Comparison of ENCODE assay signal across 1 cellular context in the genomic region with DNA sequence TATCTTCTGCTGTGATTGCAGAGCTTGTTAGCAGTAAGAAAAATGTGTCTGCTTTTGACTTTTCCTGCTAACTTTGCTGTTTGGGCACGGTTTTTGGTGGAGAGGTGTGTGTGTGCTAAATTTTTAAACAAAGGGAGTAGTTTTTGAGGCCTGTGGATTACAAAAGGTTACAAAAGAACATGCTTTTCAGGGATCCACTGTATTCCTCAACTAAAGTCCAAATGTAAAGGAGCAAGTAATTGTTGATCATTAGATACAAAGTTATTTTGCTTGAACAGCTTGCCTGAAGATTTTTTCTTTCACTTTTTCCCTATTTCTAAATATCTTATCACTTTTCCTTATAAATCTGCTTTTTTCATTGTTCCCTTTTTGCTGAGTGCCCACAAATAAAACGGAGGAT.
TF ChIP-seq lines count a peak whose summit lies in the region.

No MANE protein-coding gene starts in this region.

TF ChIP-seq in SK-N-SH treated with all-trans-retinoic acid at 6 μM for 48 hours, 23 proteins besides CTCF, POLR2A, EP300 and RAD21 (continued from another document):
- TF ChIP-seq, protein P1, sequence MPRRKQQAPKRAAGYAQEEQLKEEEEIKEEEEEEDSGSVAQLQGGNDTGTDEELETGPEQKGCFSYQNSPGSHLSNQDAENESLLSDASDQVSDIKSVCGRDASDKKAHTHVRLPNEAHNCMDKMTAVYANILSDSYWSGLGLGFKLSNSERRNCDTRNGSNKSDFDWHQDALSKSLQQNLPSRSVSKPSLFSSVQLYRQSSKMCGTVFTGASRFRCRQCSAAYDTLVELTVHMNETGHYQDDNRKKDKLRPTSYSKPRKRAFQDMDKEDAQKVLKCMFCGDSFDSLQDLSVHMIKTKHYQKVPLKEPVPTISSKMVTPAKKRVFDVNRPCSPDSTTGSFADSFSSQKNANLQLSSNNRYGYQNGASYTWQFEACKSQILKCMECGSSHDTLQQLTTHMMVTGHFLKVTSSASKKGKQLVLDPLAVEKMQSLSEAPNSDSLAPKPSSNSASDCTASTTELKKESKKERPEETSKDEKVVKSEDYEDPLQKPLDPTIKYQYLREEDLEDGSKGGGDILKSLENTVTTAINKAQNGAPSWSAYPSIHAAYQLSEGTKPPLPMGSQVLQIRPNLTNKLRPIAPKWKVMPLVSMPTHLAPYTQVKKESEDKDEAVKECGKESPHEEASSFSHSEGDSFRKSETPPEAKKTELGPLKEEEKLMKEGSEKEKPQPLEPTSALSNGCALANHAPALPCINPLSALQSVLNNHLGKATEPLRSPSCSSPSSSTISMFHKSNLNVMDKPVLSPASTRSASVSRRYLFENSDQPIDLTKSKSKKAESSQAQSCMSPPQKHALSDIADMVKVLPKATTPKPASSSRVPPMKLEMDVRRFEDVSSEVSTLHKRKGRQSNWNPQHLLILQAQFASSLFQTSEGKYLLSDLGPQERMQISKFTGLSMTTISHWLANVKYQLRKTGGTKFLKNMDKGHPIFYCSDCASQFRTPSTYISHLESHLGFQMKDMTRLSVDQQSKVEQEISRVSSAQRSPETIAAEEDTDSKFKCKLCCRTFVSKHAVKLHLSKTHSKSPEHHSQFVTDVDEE (CRISPR knock-in tag; IDR thresholded peaks at IDR 0.05), result no peak
- no peak for TF ChIP-seq ZFP30 (CRISPR knock-in tag; IDR thresholded peaks at IDR 0.05)
- no peak for TF ChIP-seq CSDC2 (CRISPR knock-in tag; IDR thresholded peaks at IDR 0.05)
- TF ChIP-seq ZC3H10 (CRISPR knock-in tag; IDR thresholded peaks at IDR 0.05), result no peak
- no peak for TF ChIP-seq ZNF8 (CRISPR knock-in tag; IDR thresholded peaks at IDR 0.05)
- TF ChIP-seq, protein P2, sequence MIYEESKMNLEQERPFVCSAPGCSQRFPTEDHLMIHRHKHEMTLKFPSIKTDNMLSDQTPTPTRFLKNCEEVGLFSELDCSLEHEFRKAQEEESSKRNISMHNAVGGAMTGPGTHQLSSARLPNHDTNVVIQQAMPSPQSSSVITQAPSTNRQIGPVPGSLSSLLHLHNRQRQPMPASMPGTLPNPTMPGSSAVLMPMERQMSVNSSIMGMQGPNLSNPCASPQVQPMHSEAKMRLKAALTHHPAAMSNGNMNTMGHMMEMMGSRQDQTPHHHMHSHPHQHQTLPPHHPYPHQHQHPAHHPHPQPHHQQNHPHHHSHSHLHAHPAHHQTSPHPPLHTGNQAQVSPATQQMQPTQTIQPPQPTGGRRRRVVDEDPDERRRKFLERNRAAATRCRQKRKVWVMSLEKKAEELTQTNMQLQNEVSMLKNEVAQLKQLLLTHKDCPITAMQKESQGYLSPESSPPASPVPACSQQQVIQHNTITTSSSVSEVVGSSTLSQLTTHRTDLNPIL (CRISPR knock-in tag; IDR thresholded peaks at IDR 0.05; ENCODE audit: low read depth), result no peak
- no peak for TF ChIP-seq ZNF70 (CRISPR knock-in tag; IDR thresholded peaks at IDR 0.05)
- TF ChIP-seq OSR1 (CRISPR knock-in tag; IDR thresholded peaks at IDR 0.05), result no peak
- no peak for TF ChIP-seq TOX (CRISPR knock-in tag; IDR thresholded peaks at IDR 0.05; ENCODE audit: borderline replicate concordance)
